21 cellular contexts compared by ENCODE assay signal in genomic region chr11:14259870-14260269, GRCh38.
A peak's percentile ranks its signal among the peaks of the same experiment; 100 is the strongest.
DNase-seq lines count a peak whose midpoint lies in the region; ATAC-seq and TF ChIP-seq lines count a peak whose summit lies in the region.
"Had no signal": no experiment of that assay in that cellular context is flagged by ENCODE, and none has a peak within 500 bp of the region (broad histone marks: within the 10 kb centered on the region; RNA-seq: fewer than 3 reads in every experiment).

No MANE protein-coding gene starts in this region.

- H3K27me3 Mint-ChIP-seq in activated T-cell treated with anti-CD3 and anti-CD28 coated beads, Interleukin-2, amount 50 U/mL, for 72 hours (ENCODE audit: low read depth), result no peaks in the 10 kb centered on the region
- H3K27me3 Mint-ChIP-seq in activated T-cell treated with anti-CD3 and anti-CD28 coated beads, Interleukin-2, amount 50 U/mL, for 24 hours, result no peaks in the 10 kb centered on the region
- H3K27me3 Mint-ChIP-seq in CD8-positive, alpha-beta memory T cell, result peaks cover 0 to 6% of the 10 kb centered on the region in 2 donors

- H3K4me1 ChIP-seq in colonic mucosa (peaks cover 6% of the 10 kb centered on the region), stomach smooth muscle (ENCODE audit: control insufficient read depth, insufficient read depth, low read length) (peaks cover 24% of the 10 kb centered on the region)
- no peaks in the 10 kb centered on the region for H3K4me1 ChIP-seq in CD8-positive, alpha-beta memory T cell (ENCODE audit: insufficient read depth, low read length)
- H3K4me1 ChIP-seq: SJCRH30 had no signal

- intact Hi-C loops in colonic mucosa (cut with DNase I), result no loop called here

- peak; percentile 16 to 17 for ATAC-seq in activated T-cell treated with anti-CD3 and anti-CD28 coated beads, Interleukin-2, amount 50 U/mL, for 72 hours (replicated peaks in 1 of 2)
- ATAC-seq in left lobe of liver (peak; percentile 5), GM19395 (IDR thresholded peaks at IDR 0.05; ENCODE audit: unreplicated experiment) (no peak)
- ATAC-seq: Panc1 had no signal

- no peaks in the 10 kb centered on the region for H3K9me3 ChIP-seq in colonic mucosa
- no peaks in the 10 kb centered on the region for H3K9me3 ChIP-seq in stomach smooth muscle (ENCODE audit: control insufficient read depth in 2 of 2, low read length in 2 of 2)
- no peaks in the 10 kb centered on the region for H3K9me3 ChIP-seq in CD8-positive, alpha-beta memory T cell (ENCODE audit: low read length)
- H3K9me3 ChIP-seq: SJCRH30 had no signal

- CTCF ChIA-PET in CD8-positive, alpha-beta memory T cell (lab: Charles Lee), result no interaction called here

- H3K36me3 ChIP-seq in colonic mucosa (no peaks in the 10 kb centered on the region), stomach smooth muscle (ENCODE audit: control insufficient read depth in 2 of 2, insufficient read depth in 2 of 2, low read length in 2 of 2) (peaks cover 49 to 71% of the 10 kb centered on the region in 2 donors)
- no peaks in the 10 kb centered on the region for H3K36me3 ChIP-seq in CD8-positive, alpha-beta memory T cell (ENCODE audit: insufficient read depth, low read length)
- H3K36me3 ChIP-seq: SJCRH30 had no signal

- H3K27ac ChIP-seq in colonic mucosa (no peak overlapping the region), stomach smooth muscle (ENCODE audit: low read length) (peak overlapping the region; percentile 18)
- H3K27ac ChIP-seq in CD8-positive, alpha-beta memory T cell (ENCODE audit: low read depth, low read length), result no peak overlapping the region
- H3K27ac ChIP-seq: GM23248, HL-60, KMS-11, SJCRH30 had no signal

- H3K27me3 ChIP-seq in colonic mucosa, result no peaks in the 10 kb centered on the region
- H3K27me3 ChIP-seq in stomach smooth muscle (ENCODE audit: control insufficient read depth in 1 of 2, insufficient read depth in 2 of 2, low read length in 2 of 2), result no peaks in the 10 kb centered on the region
- no peaks in the 10 kb centered on the region for H3K27me3 ChIP-seq in CD8-positive, alpha-beta memory T cell (ENCODE audit: insufficient read depth, low read length, poor library complexity, severe bottlenecking)
- H3K27me3 ChIP-seq: SJCRH30 had no signal

- POLR2A ChIA-PET in CD8-positive, alpha-beta memory T cell (lab: Charles Lee), result no interaction called here

- H3K4me3 Mint-ChIP-seq in activated T-cell treated with anti-CD3 and anti-CD28 coated beads, Interleukin-2, amount 50 U/mL, for 72 hours, result no peak overlapping the region
- no peak overlapping the region for H3K4me3 Mint-ChIP-seq in activated T-cell treated with anti-CD3 and anti-CD28 coated beads, Interleukin-2, amount 50 U/mL, for 24 hours
- H3K4me3 Mint-ChIP-seq in CD8-positive, alpha-beta memory T cell, result no peak overlapping the region

- H3K9ac ChIP-seq in colonic mucosa (ENCODE audit: low read depth in 2 of 2, low read length in 2 of 2) (no peak overlapping the region), stomach smooth muscle (ENCODE audit: low read length in 2 of 2) (no peak overlapping the region)
- H3K9ac ChIP-seq: GM23248, KMS-11 had no signal

- H3K4me1 Mint-ChIP-seq in activated T-cell treated with anti-CD3 and anti-CD28 coated beads, Interleukin-2, amount 50 U/mL, for 72 hours (ENCODE audit: low read depth), result no peaks in the 10 kb centered on the region
- no peaks in the 10 kb centered on the region for H3K4me1 Mint-ChIP-seq in activated T-cell treated with anti-CD3 and anti-CD28 coated beads, Interleukin-2, amount 50 U/mL, for 24 hours (ENCODE audit: low read depth)
- no peaks in the 10 kb centered on the region for H3K4me1 Mint-ChIP-seq in CD8-positive, alpha-beta memory T cell

- H3K27ac Mint-ChIP-seq in activated T-cell treated with anti-CD3 and anti-CD28 coated beads, Interleukin-2, amount 50 U/mL, for 72 hours, result no peak overlapping the region
- H3K27ac Mint-ChIP-seq in activated T-cell treated with anti-CD3 and anti-CD28 coated beads, Interleukin-2, amount 50 U/mL, for 24 hours, result no peak overlapping the region
- peak overlapping the region in 1 of 8 donors; percentile 69 for H3K27ac Mint-ChIP-seq in CD8-positive, alpha-beta memory T cell

- H3K9me3 Mint-ChIP-seq in activated T-cell treated with anti-CD3 and anti-CD28 coated beads, Interleukin-2, amount 50 U/mL, for 72 hours, result peaks cover 2 to 3% of the 10 kb centered on the region in 2 donors
- H3K9me3 Mint-ChIP-seq in activated T-cell treated with anti-CD3 and anti-CD28 coated beads, Interleukin-2, amount 50 U/mL, for 24 hours, result peaks cover 5% of the 10 kb centered on the region
- H3K9me3 Mint-ChIP-seq in CD8-positive, alpha-beta memory T cell, result no peaks in the 10 kb centered on the region

- DNase-seq in activated T-cell treated with anti-CD3 and anti-CD28 coated beads, Interleukin-2, amount 50 U/mL, for 72 hours, result no peak
- DNase-seq in activated T-cell treated with anti-CD3 and anti-CD28 coated beads, Interleukin-2, amount 50 U/mL, for 24 hours, result no peak
- DNase-seq in colonic mucosa, result peak; percentile 15
- no peak for DNase-seq in left lobe of liver (ENCODE audit: low spot score)
- DNase-seq in CD8-positive, alpha-beta memory T cell, result no peak
- DNase-seq in SIG-M5 (lab: John Stamatoyannopoulos, UW), result no peak
- DNase-seq: AML-193, C1 segment of cervical spinal cord, GM23248, HCEC 1CT, NCI-H1092 treated with DMSO at 0.1 percent for 48 hours, NCI-H1436 treated with DMSO at 0.1 percent for 48 hours, NCI-H226, NCI-H510A treated with DMSO at 0.1 percent for 48 hours, NCI-H748 treated with DMSO at 0.1 percent for 48 hours, SJCRH30 had no signal

- no peak overlapping the region for H3K4me3 ChIP-seq in colonic mucosa
- no peak overlapping the region for H3K4me3 ChIP-seq in stomach smooth muscle (ENCODE audit: low read length in 2 of 2)
- no peak overlapping the region for H3K4me3 ChIP-seq in CD8-positive, alpha-beta memory T cell (ENCODE audit: low read length)
- H3K4me3 ChIP-seq: GM23248, SJCRH30 had no signal

- peaks cover 0 to 7% of the 10 kb centered on the region in 2 donors for H3K36me3 Mint-ChIP-seq in activated T-cell treated with anti-CD3 and anti-CD28 coated beads, Interleukin-2, amount 50 U/mL, for 72 hours (ENCODE audit: insufficient read depth in 2 of 2)
- H3K36me3 Mint-ChIP-seq in activated T-cell treated with anti-CD3 and anti-CD28 coated beads, Interleukin-2, amount 50 U/mL, for 24 hours (ENCODE audit: low read depth), result peaks cover 26% of the 10 kb centered on the region
- peaks cover 4 to 33% (median 8%) of the 10 kb centered on the region in 3 donors for H3K36me3 Mint-ChIP-seq in CD8-positive, alpha-beta memory T cell

- no peak for TF ChIP-seq CTCF in colonic mucosa (IDR thresholded peaks at IDR 0.05)
